Comparison of ENCODE assay signal across 7 cellular contexts in the genomic region with DNA sequence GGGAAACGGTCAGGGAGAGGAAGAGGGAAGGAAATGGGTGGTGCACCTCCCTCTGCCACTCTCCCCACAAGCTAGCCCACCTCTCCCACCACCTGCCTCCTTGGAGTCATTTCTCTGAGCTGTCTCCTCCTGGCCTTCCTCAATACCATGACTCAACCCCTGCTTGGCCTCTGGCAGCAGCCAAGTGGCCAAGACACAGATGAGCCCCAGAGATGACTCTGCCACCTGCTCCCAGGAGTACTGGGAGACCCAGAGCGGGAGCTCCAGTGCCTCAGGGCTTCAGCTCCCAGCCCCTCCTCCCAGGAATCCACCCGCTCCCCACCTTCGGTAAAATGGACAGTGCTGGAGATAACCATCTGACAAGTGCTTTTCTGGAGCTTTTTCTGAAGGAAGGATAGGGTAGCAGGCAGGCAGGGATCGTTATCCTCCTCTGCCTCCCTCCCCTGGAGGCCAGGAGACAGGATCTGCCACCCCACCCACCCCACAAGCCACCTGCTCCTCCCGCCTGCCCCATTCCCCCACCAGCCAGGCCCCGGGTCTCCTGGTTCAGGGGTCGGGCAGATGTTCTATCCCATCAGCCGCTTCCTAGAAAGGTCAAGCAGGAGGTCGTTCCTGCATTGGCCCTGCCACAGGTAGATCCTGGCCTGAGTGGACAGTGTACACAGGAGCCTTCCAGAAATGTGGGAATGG. TPM values are rescaled to one million over a fixed set of nuclear protein-coding genes. Genes with fewer than 3 reads are reported as not detected.
DNase-seq lines count a peak whose midpoint lies in the region; ATAC-seq and TF ChIP-seq lines count a peak whose summit lies in the region.
"Had no signal": no experiment of that assay in that cellular context is flagged by ENCODE, and none has a peak within 500 bp of the region (broad histone marks: within the 10 kb centered on the region; RNA-seq: fewer than 3 reads in every experiment).

No MANE protein-coding gene starts in this region.

- H3K4me3 ChIP-seq in HFF-Myc (replicated peaks; ENCODE audit: low read depth, low read length) (peak overlapping the region; percentile 90), coronary artery (peak overlapping the region; percentile 86), psoas muscle (no peak overlapping the region)

- peak overlapping the region; percentile 80 to 97 for H3K27ac ChIP-seq in coronary artery
- H3K27ac ChIP-seq in psoas muscle = peak overlapping the region; percentile 81

- DNase-seq in HFF-Myc (ENCODE audit: extremely low read depth, low read depth) (no peak), coronary artery (ENCODE audit: low spot score) (no peak), psoas muscle (peak in 1 of 2 donors; percentile 43), T1000 (lab: John Stamatoyannopoulos, UW) (no peak), NCI-H345 (lab: John Stamatoyannopoulos, UW) (no peak)
- DNase-seq in central memory CD4-positive, alpha-beta T cell = no peak
- DNase-seq: NCI-H510A had no signal

- H3K27me3 ChIP-seq in psoas muscle (ENCODE audit: insufficient read depth in 3 of 3, low read length in 2 of 3) = no peaks in the 10 kb centered on the region

- peak; percentile 37 to 58 (median 42) for ATAC-seq in psoas muscle

- TF ChIP-seq CTCF in HFF-Myc (IDR thresholded peaks at IDR 0.05; ENCODE audit: low read depth, low read length, missing control alignments) (no peak), coronary artery (IDR thresholded peaks at IDR 0.05) (no peak), psoas muscle (IDR thresholded peaks at IDR 0.05) (no peak)

- H3K36me3 ChIP-seq in psoas muscle (ENCODE audit: insufficient read depth in 1 of 2, low read depth in 1 of 2) = peaks cover 0 to 24% of the 10 kb centered on the region in 2 donors

- intact Hi-C loops in psoas muscle (cut with DNase I) = no loop called here

- no peaks in the 10 kb centered on the region for H3K9me3 ChIP-seq in psoas muscle

- peaks cover 27% of the 10 kb centered on the region for H3K4me1 ChIP-seq in psoas muscle

- 69 to 76% (median 71%) methylated on average over 10 of the region's 10 CpGs for WGBS in psoas muscle, 3 donors

RNA-seq across cellular contexts. Expression of gene S100A16, which starts 2.5 kb away (rescaled TPM):
- total RNA-seq in psoas muscle = 10 to 100 TPM; 23.3 to 57.2 (median 38.3) TPM
- polyA plus RNA-seq in psoas muscle = 100 to 1,000 TPM in 1 of 3 donors, 10 to 100 TPM in 2; 23.5 to 251 (median 38.1) TPM

RNA-seq across cellular contexts. Expression of gene S100A14, which starts 5.6 kb away (rescaled TPM):
- under 1 TPM in 1 of 4 donors, not detected in 3; 0.22 TPM for total RNA-seq in psoas muscle
- polyA plus RNA-seq in psoas muscle = under 1 TPM; 0.38 to 0.48 (median 0.39) TPM

RNA-seq across cellular contexts. Expression of gene S100A13, which starts 16.8 kb away (rescaled TPM):
- 100 to 1,000 TPM in 2 of 4 donors, 10 to 100 TPM in 2; 72.4 to 199 (median 106) TPM for total RNA-seq in psoas muscle
- 100 to 1,000 TPM in 2 of 3 donors, 10 to 100 TPM in 1; 79.6 to 159 (median 133) TPM for polyA plus RNA-seq in psoas muscle

RNA-seq across cellular contexts. Expression of gene S100A1, which starts 17.8 kb away (rescaled TPM):
- total RNA-seq in psoas muscle = 1,000 to 10,000 TPM in 3 of 4 donors, 100 to 1,000 TPM in 1; 785 to 1,205 (median 1,028) TPM
- 1,000 to 10,000 TPM in 1 of 3 donors, 100 to 1,000 TPM in 2; 370 to 1,423 (median 918) TPM for polyA plus RNA-seq in psoas muscle

RNA-seq across cellular contexts. Expression of gene CHTOP, which starts 23.4 kb away (rescaled TPM):
- 10 to 100 TPM; 71.1 to 87.7 (median 80.2) TPM for total RNA-seq in psoas muscle
- 100 to 1,000 TPM in 2 of 3 donors, 10 to 100 TPM in 1; 88.3 to 122 (median 111) TPM for polyA plus RNA-seq in psoas muscle
